In genomic region chr7:32616625-32617024, GRCh38 we compare ENCODE assay signal across 10 cellular contexts.
DNase-seq lines count a peak whose midpoint lies in the region; ATAC-seq and TF ChIP-seq lines count a peak whose summit lies in the region.
"Had no signal": no experiment of that assay in that cellular context is flagged by ENCODE, and none has a peak within 500 bp of the region (broad histone marks: within the 10 kb centered on the region; RNA-seq: fewer than 3 reads in every experiment).

No MANE protein-coding gene starts in this region.

- H3K79me2 ChIP-seq in PC-3 (ENCODE audit: low read length): no peaks in the 10 kb centered on the region

- H3K4me1 ChIP-seq in PC-3 (ENCODE audit: insufficient read depth, low read length) (peaks cover 3% of the 10 kb centered on the region; the same call in 1 of the 2 replicates), testis (no peaks in the 10 kb centered on the region)

- H3K4me3 ChIP-seq in PC-3 (ENCODE audit: low read length) (no peak overlapping the region), testis (no peak overlapping the region)

- no peak overlapping the region for H2AFZ ChIP-seq in PC-3 (ENCODE audit: low read length)

- H3K27me3 ChIP-seq in PC-3 (ENCODE audit: low read length) (no peaks in the 10 kb centered on the region), testis (no peaks in the 10 kb centered on the region)

- TF ChIP-seq POLR2A in testis (IDR thresholded peaks at IDR 0.05): no peak

- ATAC-seq in PC-3 (peak; percentile 78), esophagus mucosa (peak; percentile 84)
- ATAC-seq: effector memory CD8-positive, alpha-beta T cell had no signal

- DNase-seq in Caki2 (ENCODE audit: low read depth) (peak; percentile 85), PC-3 (peak; percentile 59), non-pigmented ciliary epithelial cell (ENCODE audit: low read depth) (peak; percentile 55), testis (no peak), DMS 273 treated with DMSO at 0.1 percent for 48 hours (lab: John Stamatoyannopoulos, UW) (no peak)
- no peak for DNase-seq in activated T-cell treated with anti-CD3 and anti-CD28 coated beads, Interleukin-2, amount 50 U/mL, for 48 hours
- DNase-seq in activated CD8-positive, alpha-beta memory T cell treated with anti-CD3 and anti-CD28 coated beads for 24 hours: no peak
- DNase-seq: effector memory CD8-positive, alpha-beta T cell; NCI-H2107 had no signal

- H3F3A ChIP-seq in PC-3 (ENCODE audit: low read length, unreplicated experiment): no peaks in the 10 kb centered on the region

- in situ Hi-C loops in Caki2 (cut with HindIII; ENCODE audit: low pct_unique_long_range_greater_than_20kb, low sequenced_read_pairs): no loop called here

- BruUV-seq in PC-3 (replicated peaks; lab: Mats Ljungman, UMichigan): no TSS peak

- no peak overlapping the region for H3K9ac ChIP-seq in PC-3 (ENCODE audit: low read length)

- TF ChIP-seq CTCF in PC-3 (conservative IDR thresholded peaks at IDR 0.05; ENCODE audit: low read depth, low read length) (no peak), testis (IDR thresholded peaks at IDR 0.05) (no peak)

- CTCF ChIA-PET in PC-3 (lab: Charles Lee): no interaction called here

- 83 to 90% methylated on average over 1 of the region's 1 CpG for WGBS in testis, 2 donors

- no peaks in the 10 kb centered on the region for H3K9me2 ChIP-seq in PC-3 (replicated peaks; ENCODE audit: low read length)

- H3K9me3 ChIP-seq in PC-3 (ENCODE audit: low read length): no peaks in the 10 kb centered on the region
- H3K9me3 ChIP-seq in testis: no peaks in the 10 kb centered on the region

- H3K36me3 ChIP-seq in PC-3 (ENCODE audit: low read depth, low read length): no peaks in the 10 kb centered on the region
- H3K36me3 ChIP-seq in testis (ENCODE audit: low read depth, missing control alignments): no peaks in the 10 kb centered on the region

- intact Hi-C loops in PC-3 (cut with micrococcal nuclease): no loop called here
- intact Hi-C loops in testis (cut with DNase I; ENCODE audit: low total_unique reads): no loop called here

- no peaks in the 10 kb centered on the region for H4K20me1 ChIP-seq in PC-3 (ENCODE audit: low read length)

- H3K4me2 ChIP-seq in PC-3 (ENCODE audit: low read length): no peak overlapping the region

- POLR2A ChIA-PET in PC-3 (lab: Charles Lee; ENCODE audit: unreplicated experiment): no interaction called here

- H3K27ac ChIP-seq in PC-3 (ENCODE audit: low read length): no peak overlapping the region
- no peak overlapping the region for H3K27ac ChIP-seq in testis

Comparison
In these comparisons a context has a peak if more than half of its experiments do, and no peak if none do; other contexts are left out.
1. DNase-seq: peak in Caki2 (single experiment), PC-3 (single experiment) and non-pigmented ciliary epithelial cell (single experiment); none in testis (single experiment), DMS 273 treated with DMSO at 0.1 percent for 48 hours (single experiment), activated T-cell treated with anti-CD3 and anti-CD28 coated beads, Interleukin-2, amount 50 U/mL, for 48 hours (0 of 2) and activated CD8-positive, alpha-beta memory T cell treated with anti-CD3 and anti-CD28 coated beads for 24 hours (single experiment).